ENCODE assay signal across 8 cellular contexts in genomic region chr1:230425252-230426061, GRCh38. TPM values are rescaled to one million over a fixed set of nuclear protein-coding genes. Genes with fewer than 3 reads are reported as not detected.
DNase-seq lines count a peak whose midpoint lies in the region; ATAC-seq, FAIRE-seq and TF ChIP-seq lines count a peak whose summit lies in the region.

No MANE protein-coding gene starts in this region.

- H3K9me3 ChIP-seq in keratinocyte (ENCODE audit: control insufficient read depth, low read depth, low read length) = no peaks in the 10 kb centered on the region
- no peaks in the 10 kb centered on the region for H3K9me3 ChIP-seq in tibial artery

- ATAC-seq in GM21825 (IDR thresholded peaks at IDR 0.05; ENCODE audit: unreplicated experiment) = peak; percentile 10

- no peaks in the 10 kb centered on the region for H3K36me3 ChIP-seq in keratinocyte (ENCODE audit: control insufficient read depth in 2 of 2, extremely low read depth in 1 of 2, insufficient read depth in 2 of 2, low read length in 2 of 2)
- no peaks in the 10 kb centered on the region for H3K36me3 ChIP-seq in tibial artery

- peak overlapping the region; percentile 40 for H3K27ac Mint-ChIP-seq in activated T-helper 1 cell treated with anti-CD3 and anti-CD28 coated beads, Interleukin-12 subunit alpha, Interleukin-12 subunit beta, Interleukin-2, Interleukin-4 antibody, amounts not matched to agents 30 ng/mL and 10 ng/mL and 1 ng/mL, durations not matched to agents 14 hours and 24 hours and 36 hours

- intact Hi-C loops in activated T-helper 1 cell treated with anti-CD3 and anti-CD28 coated beads, Interleukin-12 subunit alpha, Interleukin-12 subunit beta, Interleukin-2, Interleukin-4 antibody, amounts not matched to agents 30 ng/mL and 10 ng/mL and 1 ng/mL, durations not matched to agents 14 hours and 24 hours and 36 hours (cut with micrococcal nuclease) = loop anchor here (5.0 to 10.0 kb wide), 3 partner anchors 217 to 991 kb away; partner anchors contain the start of genes ACTA1, COG2 and TRIM67
- intact Hi-C loops in tibial artery (cut with DNase I; ENCODE audit: low total_unique reads) = no loop called here

- no peak for DNase-seq in activated T-helper 1 cell treated with anti-CD3 and anti-CD28 coated beads, Interleukin-12 subunit alpha, Interleukin-12 subunit beta, Interleukin-2, Interleukin-4 antibody, amounts not matched to agents 30 ng/mL and 10 ng/mL and 1 ng/mL, durations not matched to agents 14 hours and 24 hours and 36 hours (ENCODE audit: low spot score)
- DNase-seq in keratinocyte (ENCODE audit: low read depth, low spot score) (no peak), tibial artery (no peak), SIG-M5 treated with dmso at 0.1 percent for 504 hours (lab: John Stamatoyannopoulos, UW; ENCODE audit: unreplicated experiment) (no peak), DMS153 (lab: John Stamatoyannopoulos, UW) (no peak)
- no peak for DNase-seq in stimulated activated naive CD4-positive, alpha-beta T cell (lab: John Stamatoyannopoulos, UW)

- dilution Hi-C loops in keratinocyte (cut with MboI; ENCODE audit: extremely low pct_ligation_motif_present, low sequenced_read_pairs) = no loop called here

- H3K4me1 ChIP-seq in keratinocyte (ENCODE audit: control insufficient read depth, extremely low read depth, insufficient read depth, low read length) = peaks cover 2% of the 10 kb centered on the region
- H3K4me1 ChIP-seq in tibial artery = peaks cover 0 to 20% (median 13%) of the 10 kb centered on the region in 4 donors

- no peak overlapping the region for H2AFZ ChIP-seq in keratinocyte (ENCODE audit: control insufficient read depth, low read length)

- peaks cover 13% of the 10 kb centered on the region for H3K4me1 Mint-ChIP-seq in activated T-helper 1 cell treated with anti-CD3 and anti-CD28 coated beads, Interleukin-12 subunit alpha, Interleukin-12 subunit beta, Interleukin-2, Interleukin-4 antibody, amounts not matched to agents 30 ng/mL and 10 ng/mL and 1 ng/mL, durations not matched to agents 14 hours and 24 hours and 36 hours (ENCODE audit: low read depth)

- peak overlapping the region; percentile 74 for H3K4me3 Mint-ChIP-seq in activated T-helper 1 cell treated with anti-CD3 and anti-CD28 coated beads, Interleukin-12 subunit alpha, Interleukin-12 subunit beta, Interleukin-2, Interleukin-4 antibody, amounts not matched to agents 30 ng/mL and 10 ng/mL and 1 ng/mL, durations not matched to agents 14 hours and 24 hours and 36 hours

- H3K27ac ChIP-seq in 22Rv1 (peak overlapping the region; percentile 55), keratinocyte (ENCODE audit: control insufficient read depth, insufficient read depth, low read length) (no peak overlapping the region), tibial artery (no peak overlapping the region)

- no peaks in the 10 kb centered on the region for H3K9me1 ChIP-seq in keratinocyte (ENCODE audit: control insufficient read depth, extremely low read depth, insufficient read depth, low read length)

- H3K4me3 ChIP-seq in keratinocyte (ENCODE audit: control insufficient read depth in 2 of 3, extremely low read depth in 1 of 3, insufficient read depth in 2 of 3, low read depth in 1 of 3, low read length in 3 of 3) (peak overlapping the region in 1 of 3 experiments; percentile 13), tibial artery (peak overlapping the region; percentile 47 to 50)

- no peak overlapping the region for H3K9ac ChIP-seq in keratinocyte (ENCODE audit: control insufficient read depth, extremely low read depth, insufficient read depth, low read length)

- no peak for FAIRE-seq in keratinocyte (lab: Jason Lieb, UNC)

- H3K27me3 Mint-ChIP-seq in activated T-helper 1 cell treated with anti-CD3 and anti-CD28 coated beads, Interleukin-12 subunit alpha, Interleukin-12 subunit beta, Interleukin-2, Interleukin-4 antibody, amounts not matched to agents 30 ng/mL and 10 ng/mL and 1 ng/mL, durations not matched to agents 14 hours and 24 hours and 36 hours (ENCODE audit: insufficient read depth) = peaks cover 61% of the 10 kb centered on the region

- no peaks in the 10 kb centered on the region for H3K36me3 Mint-ChIP-seq in activated T-helper 1 cell treated with anti-CD3 and anti-CD28 coated beads, Interleukin-12 subunit alpha, Interleukin-12 subunit beta, Interleukin-2, Interleukin-4 antibody, amounts not matched to agents 30 ng/mL and 10 ng/mL and 1 ng/mL, durations not matched to agents 14 hours and 24 hours and 36 hours (ENCODE audit: low read depth)

- no peaks in the 10 kb centered on the region for H4K20me1 ChIP-seq in keratinocyte (ENCODE audit: control insufficient read depth, extremely low read depth, insufficient read depth, low read length)

- no peak for TF ChIP-seq CTCF in 22Rv1 (IDR thresholded peaks at IDR 0.05)
- TF ChIP-seq CTCF in keratinocyte (optimal IDR thresholded peaks at IDR 0.05 in 1 of 3, IDR thresholded peaks at IDR 0.05 in 1 of 3, conservative IDR thresholded peaks at IDR 0.05 in 1 of 3; ENCODE audit: extremely low read depth in 1 of 3, insufficient read depth in 2 of 3, low read length in 3 of 3) = no peak
- TF ChIP-seq CTCF in tibial artery (IDR thresholded peaks at IDR 0.05) = no peak

- no peaks in the 10 kb centered on the region for H3K79me2 ChIP-seq in keratinocyte (ENCODE audit: control insufficient read depth, insufficient read depth, low read length)

- H3K4me2 ChIP-seq in keratinocyte (ENCODE audit: control insufficient read depth, extremely low read depth, insufficient read depth, low read depth, low read length) = peak overlapping the region; percentile 25

- H3K9me3 Mint-ChIP-seq in activated T-helper 1 cell treated with anti-CD3 and anti-CD28 coated beads, Interleukin-12 subunit alpha, Interleukin-12 subunit beta, Interleukin-2, Interleukin-4 antibody, amounts not matched to agents 30 ng/mL and 10 ng/mL and 1 ng/mL, durations not matched to agents 14 hours and 24 hours and 36 hours = peaks cover 10% of the 10 kb centered on the region

- peaks cover 55% of the 10 kb centered on the region for H3K27me3 ChIP-seq in keratinocyte (ENCODE audit: control insufficient read depth, extremely low read depth, insufficient read depth, low read length)
- peaks cover 4 to 58% of the 10 kb centered on the region in 2 donors for H3K27me3 ChIP-seq in tibial artery

RNA-seq across cellular contexts. Expression of gene PGBD5, which starts 0.7 kb away (rescaled TPM):
- total RNA-seq in activated T-helper 1 cell treated with anti-CD3 and anti-CD28 coated beads, Interleukin-12 subunit alpha, Interleukin-12 subunit beta, Interleukin-2, Interleukin-4 antibody, amounts not matched to agents 30 ng/mL and 10 ng/mL and 1 ng/mL, durations not matched to agents 14 hours and 24 hours and 36 hours = not detected in 2 replicates
- 0.28 to 2.1 TPM (median 0.31 TPM) in 3 replicates for polyA plus RNA-seq in keratinocyte
- 0.17 TPM for polyA plus RNA-seq in keratinocyte (2011; ENCODE audit: low read depth)
- 1.3 and 3.1 TPM in 2 replicates for polyA plus RNA-seq in keratinocyte (2011; cell fraction: cytosol; rRNA removed)
- polyA plus RNA-seq in keratinocyte (2011; cell fraction: nucleus; rRNA removed) = 2.6 and 4.0 TPM in 2 replicates
- polyA plus RNA-seq in keratinocyte (2012; ENCODE audit: low replicate concordance) = 0.38 and 0.93 TPM in 2 replicates
- polyA minus RNA-seq in keratinocyte = 0.66 to 2.8 TPM (median 0.70 TPM) in 3 replicates
- 2.9 TPM for polyA minus RNA-seq in keratinocyte (2011; cell fraction: cytosol; rRNA and poly(A)+ RNA removed)
- 1.5 and 2.2 TPM in 2 replicates for polyA minus RNA-seq in keratinocyte (2011; cell fraction: nucleus; rRNA and poly(A)+ RNA removed)
